Comparison of ENCODE assay signal across 19 cellular contexts in the genomic region with DNA sequence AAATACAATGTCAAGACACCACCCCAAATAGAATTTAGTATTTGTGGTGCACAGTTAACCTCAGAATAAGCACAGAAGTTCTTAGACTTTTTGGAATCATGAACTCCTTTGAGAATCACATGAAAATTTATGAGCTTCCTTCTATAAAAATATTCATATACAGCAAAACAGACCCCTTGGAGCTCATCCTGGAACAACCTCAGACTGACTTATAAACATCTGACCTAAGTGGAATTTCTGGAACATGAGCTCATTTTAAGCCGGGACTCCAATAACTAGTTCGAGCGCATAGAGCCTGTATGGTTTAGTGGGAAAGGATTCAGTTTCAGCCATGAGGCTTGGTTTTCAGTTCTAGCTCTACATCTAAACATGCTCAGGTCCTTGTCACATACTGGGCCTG.
A peak's percentile ranks its signal among the peaks of the same experiment; 100 is the strongest.
DNase-seq lines count a peak whose midpoint lies in the region; TF ChIP-seq lines count a peak whose summit lies in the region.
"Had no signal": no experiment of that assay in that cellular context is flagged by ENCODE, and none has a peak within 500 bp of the region (broad histone marks: within the 10 kb centered on the region; RNA-seq: fewer than 3 reads in every experiment).

No MANE protein-coding gene starts in this region.

- peak overlapping the region; percentile 45 for H3K27ac ChIP-seq in hepatocyte
- H3K27ac ChIP-seq in sigmoid colon, result peak overlapping the region; percentile 57 to 89 (median 73)
- H3K27ac ChIP-seq: heart right ventricle had no signal

- H3K9me3 ChIP-seq in hepatocyte (ENCODE audit: low read depth) (no peaks in the 10 kb centered on the region), sigmoid colon (no peaks in the 10 kb centered on the region)
- H3K9me3 ChIP-seq: heart right ventricle, Peyer's patch, uterus had no signal

- H3K9me2 ChIP-seq in hepatocyte (replicated peaks; ENCODE audit: insufficient read depth), result no peaks in the 10 kb centered on the region

- DNase-seq in EL, result peak; percentile 60
- DNase-seq in brain pericyte (ENCODE audit: low read depth, low spot score), result peak; percentile 41
- DNase-seq in hepatocyte (ENCODE audit: low spot score), result peak; percentile 22
- no peak for DNase-seq in sigmoid colon
- DNase-seq in GM03348 (ENCODE audit: low spot score), result no peak
- DNase-seq in cardiac septum (ENCODE audit: low spot score), result no peak
- DNase-seq in NCI-H1417 (lab: John Stamatoyannopoulos, UW), result no peak
- DNase-seq in NCI-H82 (lab: John Stamatoyannopoulos, UW), result no peak
- DNase-seq: activated CD4-positive, alpha-beta T cell treated with anti-CD3 and anti-CD28 coated beads, Interleukin-2, amount 50 U/mL, for 48 hours; activated effector memory CD4-positive, alpha-beta T cell treated with Interleukin-2 at 50 U/mL for 16 hours; activated naive CD8-positive, alpha-beta T cell treated with anti-CD3 and anti-CD28 coated beads, Interleukin-2, amount 10 ng/mL, durations not matched to agents 7 days and 5 days; H9; heart right ventricle; Kasumi-1; NCI-H2029; NCI-H526 treated with DMSO at 0.1 percent for 48 hours; Peyer's patch; stimulated activated CD4-positive, alpha-beta T cell treated with anti-CD3 and anti-CD28 coated beads, Interleukin-1b, Interleukin-23, amount 100 ng/mL, for 48 hours; uterus had no signal

- 47% methylated on average over 3 of the region's 3 CpGs for WGBS in hepatocyte (ENCODE audit: low lambda C conversion rate, missing lambda C conversion rate)
- WGBS in sigmoid colon, 2 donors, result 76 to 91% methylated on average over 3 of the region's 3 CpGs

- H3K4me1 ChIP-seq in hepatocyte (ENCODE audit: insufficient read depth) (peaks cover 14% of the 10 kb centered on the region), sigmoid colon (peaks cover 0 to 76% (median 63%) of the 10 kb centered on the region in 4 donors)
- H3K4me1 ChIP-seq: Peyer's patch, uterus had no signal

- TF ChIP-seq POLR2A in sigmoid colon (IDR thresholded peaks at IDR 0.05), result no peak

- H3K36me3 ChIP-seq in hepatocyte (replicated peaks; ENCODE audit: insufficient read depth, low read depth) (no peaks in the 10 kb centered on the region), sigmoid colon (no peaks in the 10 kb centered on the region)
- H3K36me3 ChIP-seq: heart right ventricle, Peyer's patch, uterus had no signal

- intact Hi-C loops in sigmoid colon (cut with DNase I) (loop anchor here (5.0 kb wide), 1 partner anchor 40 kb away; no protein-coding TSS in a partner anchor), cardiac septum (cut with DNase I) (no loop called here)

- no peak overlapping the region for H3K4me2 ChIP-seq in hepatocyte

- peak in 3 of 4 donors; percentile 70 to 89 (median 87) for TF ChIP-seq EP300 in sigmoid colon (IDR thresholded peaks at IDR 0.05)

- no peaks in the 10 kb centered on the region for H4K20me1 ChIP-seq in hepatocyte (ENCODE audit: insufficient read depth, poor library complexity, severe bottlenecking)

- no peaks in the 10 kb centered on the region for H3K79me2 ChIP-seq in hepatocyte

- H3K4me3 ChIP-seq in hepatocyte (no peak overlapping the region), sigmoid colon (no peak overlapping the region)
- H3K4me3 ChIP-seq: heart right ventricle, Peyer's patch, uterus had no signal

- H3K27me3 ChIP-seq in hepatocyte (no peaks in the 10 kb centered on the region), sigmoid colon (no peaks in the 10 kb centered on the region)
- H3K27me3 ChIP-seq: heart right ventricle, Peyer's patch, uterus had no signal

- no peak for TF ChIP-seq CTCF in hepatocyte (IDR thresholded peaks at IDR 0.05; ENCODE audit: poor library complexity)
- TF ChIP-seq CTCF in sigmoid colon (IDR thresholded peaks at IDR 0.05), result no peak

- H2AFZ ChIP-seq in hepatocyte, result no peak overlapping the region

Comparison
In these comparisons a context has a peak if more than half of its experiments do, and no peak if none do; other contexts are left out.
1. DNase-seq: peak in EL (single experiment), brain pericyte (single experiment) and hepatocyte (single experiment); none in sigmoid colon (single experiment), GM03348 (single experiment), cardiac septum (single experiment), NCI-H1417 (0 of 3) and NCI-H82 (single experiment).